1 cellular context compared by ENCODE assay signal in genomic region chr3:11847035-11847394, GRCh38.
TF ChIP-seq lines count a peak whose summit lies in the region.

No MANE protein-coding gene starts in this region.

TF ChIP-seq in HCT116, 20 proteins besides CTCF, POLR2A, EP300 and RAD21 (continued from another document):
- TF ChIP-seq, protein P1, sequence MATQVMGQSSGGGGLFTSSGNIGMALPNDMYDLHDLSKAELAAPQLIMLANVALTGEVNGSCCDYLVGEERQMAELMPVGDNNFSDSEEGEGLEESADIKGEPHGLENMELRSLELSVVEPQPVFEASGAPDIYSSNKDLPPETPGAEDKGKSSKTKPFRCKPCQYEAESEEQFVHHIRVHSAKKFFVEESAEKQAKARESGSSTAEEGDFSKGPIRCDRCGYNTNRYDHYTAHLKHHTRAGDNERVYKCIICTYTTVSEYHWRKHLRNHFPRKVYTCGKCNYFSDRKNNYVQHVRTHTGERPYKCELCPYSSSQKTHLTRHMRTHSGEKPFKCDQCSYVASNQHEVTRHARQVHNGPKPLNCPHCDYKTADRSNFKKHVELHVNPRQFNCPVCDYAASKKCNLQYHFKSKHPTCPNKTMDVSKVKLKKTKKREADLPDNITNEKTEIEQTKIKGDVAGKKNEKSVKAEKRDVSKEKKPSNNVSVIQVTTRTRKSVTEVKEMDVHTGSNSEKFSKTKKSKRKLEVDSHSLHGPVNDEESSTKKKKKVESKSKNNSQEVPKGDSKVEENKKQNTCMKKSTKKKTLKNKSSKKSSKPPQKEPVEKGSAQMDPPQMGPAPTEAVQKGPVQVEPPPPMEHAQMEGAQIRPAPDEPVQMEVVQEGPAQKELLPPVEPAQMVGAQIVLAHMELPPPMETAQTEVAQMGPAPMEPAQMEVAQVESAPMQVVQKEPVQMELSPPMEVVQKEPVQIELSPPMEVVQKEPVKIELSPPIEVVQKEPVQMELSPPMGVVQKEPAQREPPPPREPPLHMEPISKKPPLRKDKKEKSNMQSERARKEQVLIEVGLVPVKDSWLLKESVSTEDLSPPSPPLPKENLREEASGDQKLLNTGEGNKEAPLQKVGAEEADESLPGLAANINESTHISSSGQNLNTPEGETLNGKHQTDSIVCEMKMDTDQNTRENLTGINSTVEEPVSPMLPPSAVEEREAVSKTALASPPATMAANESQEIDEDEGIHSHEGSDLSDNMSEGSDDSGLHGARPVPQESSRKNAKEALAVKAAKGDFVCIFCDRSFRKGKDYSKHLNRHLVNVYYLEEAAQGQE (IDR thresholded peaks at IDR 0.05; ENCODE audit: low read depth): no peak
- no peak for TF ChIP-seq EZH2 (IDR thresholded peaks at IDR 0.05)
- no peak for TF ChIP-seq JUND (IDR thresholded peaks at IDR 0.05)
- TF ChIP-seq FOSL1 (IDR thresholded peaks at IDR 0.05; ENCODE audit: low read depth): no peak
- TF ChIP-seq SIN3A (IDR thresholded peaks at IDR 0.05; ENCODE audit: low read depth): no peak
- TF ChIP-seq ATF3 (IDR thresholded peaks at IDR 0.05): no peak
- no peak for TF ChIP-seq SRF (IDR thresholded peaks at IDR 0.05; ENCODE audit: low read depth)
- TF ChIP-seq CBX3 (IDR thresholded peaks at IDR 0.05; ENCODE audit: low read depth): no peak
